ENCODE assay signal across 29 cellular contexts in genomic region chr17:21530841-21531240, GRCh38.
"Had no signal": no experiment of that assay in that cellular context is flagged by ENCODE, and none has a peak within 500 bp of the region (broad histone marks: within the 10 kb centered on the region; RNA-seq: fewer than 3 reads in every experiment).

No MANE protein-coding gene starts in this region.

- H3K27ac Mint-ChIP-seq: activated B cell treated with CpG ODN at 0.5 μM for 24 hours; activated naive CD4-positive, alpha-beta T cell treated with anti-CD3 and anti-CD28 coated beads, Interleukin-2, amount 10 ng/mL, durations not matched to agents 7 days and 5 days; activated naive CD4-positive, alpha-beta T cell treated with anti-CD3 and anti-CD28 coated beads, Interleukin-2, amount 50 U/mL, for 72 hours; activated naive CD8-positive, alpha-beta T cell treated with anti-CD3 and anti-CD28 coated beads, Interleukin-2, amount 10 ng/mL, durations not matched to agents 7 days and 5 days; activated T-cell treated with anti-CD3 and anti-CD28 coated beads, Interleukin-2, amount 50 U/mL, for 24 hours; activated T-cell treated with anti-CD3 and anti-CD28 coated beads, Interleukin-2, amount 50 U/mL, for 72 hours; T-cell; T-helper 1 cell treated with Interleukin-12 subunit alpha and Interleukin-12 subunit beta and Interleukin-4 antibody, amounts not matched to agents 30 μg/mL and 1 μg/mL, for 36 hours; T-helper 2 cell treated with Interferon-gamma antibody and Interleukin-4, amounts not matched to agents 5 μg/mL and 100 μg/mL, for 36 hours had no signal

- H3K4me3 ChIP-seq: esophagus squamous epithelium, gastroesophageal sphincter had no signal

- H3K4me1 ChIP-seq: gastroesophageal sphincter had no signal

- DNase-seq: activated B cell treated with CpG ODN at 0.5 μM for 24 hours; activated CD4-positive, alpha-beta T cell treated with anti-CD3 and anti-CD28 coated beads for 48 hours; activated CD4-positive, alpha-beta T cell treated with anti-CD3 and anti-CD28 coated beads, Interleukin-2, amount 50 U/mL, for 1 hour; activated CD4-positive, alpha-beta T cell treated with anti-CD3 and anti-CD28 coated beads, Interleukin-2, amount 50 U/mL, for 48 hours; activated CD8-positive, alpha-beta memory T cell treated with anti-CD3 and anti-CD28 coated beads, Interleukin-2, amount 50 U/mL, for 48 hours; activated gamma-delta T cell; activated naive CD4-positive, alpha-beta T cell; activated naive CD4-positive, alpha-beta T cell treated with anti-CD3 and anti-CD28 coated beads, Interleukin-2, amount 10 ng/mL, durations not matched to agents 7 days and 5 days; activated naive CD8-positive, alpha-beta T cell treated with anti-CD3 and anti-CD28 coated beads, Interleukin-2, amount 10 ng/mL, durations not matched to agents 7 days and 5 days; activated T-cell treated with anti-CD3 and anti-CD28 coated beads for 4 hours; activated T-cell treated with anti-CD3 and anti-CD28 coated beads, Interleukin-2, amount 50 U/mL, for 24 hours; activated T-cell treated with anti-CD3 and anti-CD28 coated beads, Interleukin-2, amount 50 U/mL, for 72 hours; brain microvascular endothelial cell; cortex of kidney; dermis blood vessel endothelial cell; effector CD8-positive, alpha-beta T cell; esophagus squamous epithelium; foreskin melanocyte; SW 1271; T-cell; T1000; WERI-Rb-1 had no signal

- H3K4me3 Mint-ChIP-seq: activated B cell treated with CpG ODN at 0.5 μM for 24 hours; activated naive CD4-positive, alpha-beta T cell treated with anti-CD3 and anti-CD28 coated beads, Interleukin-2, amount 10 ng/mL, durations not matched to agents 7 days and 5 days; activated naive CD8-positive, alpha-beta T cell treated with anti-CD3 and anti-CD28 coated beads, Interleukin-2, amount 10 ng/mL, durations not matched to agents 7 days and 5 days; activated T-cell treated with anti-CD3 and anti-CD28 coated beads, Interleukin-2, amount 50 U/mL, for 24 hours; activated T-cell treated with anti-CD3 and anti-CD28 coated beads, Interleukin-2, amount 50 U/mL, for 72 hours; central memory CD8-positive, alpha-beta T cell; T-cell; T-helper 1 cell treated with Interleukin-12 subunit alpha and Interleukin-12 subunit beta and Interleukin-4 antibody, amounts not matched to agents 30 μg/mL and 1 μg/mL, for 36 hours; T-helper 2 cell treated with Interferon-gamma antibody and Interleukin-4, amounts not matched to agents 5 μg/mL and 100 μg/mL, for 36 hours had no signal

- H3K9me3 ChIP-seq: esophagus squamous epithelium, gastroesophageal sphincter had no signal

- H3K4me1 Mint-ChIP-seq: activated B cell treated with CpG ODN at 0.5 μM for 24 hours had no signal

- H3K27me3 ChIP-seq: brain microvascular endothelial cell, esophagus squamous epithelium, gastroesophageal sphincter had no signal

- H3K27ac ChIP-seq: brain microvascular endothelial cell, epithelial cell of prostate, esophagus squamous epithelium, gastroesophageal sphincter, WERI-Rb-1 had no signal

- H3K27me3 Mint-ChIP-seq: activated B cell treated with CpG ODN at 0.5 μM for 24 hours; activated naive CD4-positive, alpha-beta T cell treated with anti-CD3 and anti-CD28 coated beads, Interleukin-2, amount 10 ng/mL, durations not matched to agents 7 days and 5 days; activated naive CD8-positive, alpha-beta T cell treated with anti-CD3 and anti-CD28 coated beads, Interleukin-2, amount 10 ng/mL, durations not matched to agents 7 days and 5 days; activated T-cell treated with anti-CD3 and anti-CD28 coated beads, Interleukin-2, amount 50 U/mL, for 24 hours; central memory CD8-positive, alpha-beta T cell; T-cell had no signal

- ATAC-seq: activated CD4-positive, CD25-positive, alpha-beta regulatory T cell treated with anti-CD3 and anti-CD28 coated beads, Interleukin-2, amount 50 U/mL, for 24 hours; activated naive CD4-positive, alpha-beta T cell treated with anti-CD3 and anti-CD28 coated beads, Interleukin-2, amount 50 U/mL, for 72 hours; activated T-cell treated with anti-CD3 and anti-CD28 coated beads, Interleukin-2, amount 50 U/mL, for 72 hours; gastroesophageal sphincter; T-cell had no signal

- H3K9me3 Mint-ChIP-seq: activated B cell treated with CpG ODN at 0.5 μM for 24 hours; activated naive CD4-positive, alpha-beta T cell treated with anti-CD3 and anti-CD28 coated beads, Interleukin-2, amount 50 U/mL, for 72 hours; activated naive CD8-positive, alpha-beta T cell treated with anti-CD3 and anti-CD28 coated beads, Interleukin-2, amount 10 ng/mL, durations not matched to agents 7 days and 5 days; activated T-cell treated with anti-CD3 and anti-CD28 coated beads, Interleukin-2, amount 50 U/mL, for 24 hours; activated T-cell treated with anti-CD3 and anti-CD28 coated beads, Interleukin-2, amount 50 U/mL, for 72 hours; central memory CD8-positive, alpha-beta T cell; T-cell had no signal
